24 cellular contexts compared by ENCODE assay signal in genomic region chr1:212203611-212204010, GRCh38.
"Had no signal": no experiment of that assay in that cellular context is flagged by ENCODE, and none has a peak within 500 bp of the region (broad histone marks: within the 10 kb centered on the region; RNA-seq: fewer than 3 reads in every experiment).

No MANE protein-coding gene starts in this region.

- H3K27ac Mint-ChIP-seq: activated naive CD4-positive, alpha-beta T cell treated with anti-CD3 and anti-CD28 coated beads for 36 hours; activated naive CD8-positive, alpha-beta T cell treated with anti-CD3 and anti-CD28 coated beads, Interleukin-2, amount 10 ng/mL, durations not matched to agents 7 days and 5 days; activated T-cell treated with anti-CD3 and anti-CD28 coated beads, Interleukin-2, amount 50 U/mL, for 72 hours; dendritic cell treated with granulocyte-macrophage colony-stimulating factor and Interleukin-4, amounts not matched to agents 40 ng/mL and 50 ng/mL, for 4 days; memory B cell; stimulated activated memory B cell treated with anti-CD40 and anti-IgM and Interleukin-4, amounts not matched to agents 10 μg/mL and 1 μg/mL and 100 μg/mL, for 72 hours; T-helper 1 cell treated with Interleukin-12 subunit alpha and Interleukin-12 subunit beta and Interleukin-4 antibody, amounts not matched to agents 30 μg/mL and 1 μg/mL, for 36 hours had no signal

- H3K9me3 Mint-ChIP-seq: activated naive CD4-positive, alpha-beta T cell treated with anti-CD3 and anti-CD28 coated beads for 36 hours had no signal

- H3K4me1 Mint-ChIP-seq: activated naive CD8-positive, alpha-beta T cell treated with anti-CD3 and anti-CD28 coated beads, Interleukin-2, amount 10 ng/mL, durations not matched to agents 7 days and 5 days; memory B cell; nephron progenitor cell had no signal

- H3K27me3 Mint-ChIP-seq: dendritic cell treated with granulocyte-macrophage colony-stimulating factor and Interleukin-4, amounts not matched to agents 40 ng/mL and 50 ng/mL, for 4 days; memory B cell; stimulated activated memory B cell treated with anti-CD40 and anti-IgM and Interleukin-4, amounts not matched to agents 10 μg/mL and 1 μg/mL and 100 μg/mL, for 72 hours had no signal

- H3K36me3 Mint-ChIP-seq: memory B cell; stimulated activated memory B cell treated with anti-CD40 and anti-IgM and Interleukin-4, amounts not matched to agents 10 μg/mL and 1 μg/mL and 100 μg/mL, for 72 hours had no signal

- H3K4me3 Mint-ChIP-seq: activated naive CD4-positive, alpha-beta T cell treated with anti-CD3 and anti-CD28 coated beads for 36 hours; activated naive CD8-positive, alpha-beta T cell treated with anti-CD3 and anti-CD28 coated beads, Interleukin-2, amount 10 ng/mL, durations not matched to agents 7 days and 5 days; activated T-cell treated with anti-CD3 and anti-CD28 coated beads, Interleukin-2, amount 50 U/mL, for 72 hours; dendritic cell treated with granulocyte-macrophage colony-stimulating factor and Interleukin-4, amounts not matched to agents 40 ng/mL and 50 ng/mL, for 4 days; memory B cell; nephron progenitor cell; stimulated activated memory B cell treated with anti-CD40 and anti-IgM and Interleukin-4, amounts not matched to agents 10 μg/mL and 1 μg/mL and 100 μg/mL, for 72 hours; T-helper 1 cell treated with Interleukin-12 subunit alpha and Interleukin-12 subunit beta and Interleukin-4 antibody, amounts not matched to agents 30 μg/mL and 1 μg/mL, for 36 hours had no signal

- DNase-seq: activated CD4-positive, alpha-beta T cell treated with anti-CD3 and anti-CD28 coated beads for 4 hours; activated CD4-positive, alpha-beta T cell treated with anti-CD3 and anti-CD28 coated beads, Interleukin-2, amount 50 U/mL, for 48 hours; activated CD4-positive, CD25-positive, alpha-beta regulatory T cell; activated effector memory CD4-positive, alpha-beta T cell treated with Interleukin-2 at 50 U/mL for 16 hours; activated naive CD4-positive, alpha-beta T cell treated with anti-CD3 and anti-CD28 coated beads for 36 hours; activated naive CD8-positive, alpha-beta T cell treated with anti-CD3 and anti-CD28 coated beads, Interleukin-2, amount 10 ng/mL, durations not matched to agents 7 days and 5 days; activated T-cell treated with anti-CD3 and anti-CD28 coated beads, Interleukin-2, amount 50 U/mL, for 72 hours; amniotic stem cell; effector CD8-positive, alpha-beta T cell; foreskin keratinocyte; kidney glomerular epithelial cell; left ventricle myocardium inferior; nephron progenitor cell; occipital lobe; posterior cingulate gyrus; small intestine; stomach; T1000; uterus had no signal

- ATAC-seq: activated T-cell treated with anti-CD3 and anti-CD28 coated beads, Interleukin-2, amount 50 U/mL, for 72 hours; foreskin keratinocyte; sciatic nerve; stimulated activated memory B cell treated with anti-CD40 and anti-IgM and Interleukin-4, amounts not matched to agents 10 μg/mL and 1 μg/mL and 100 μg/mL, for 72 hours had no signal
